ENCODE assay signal across 12 cellular contexts in the genomic region with DNA sequence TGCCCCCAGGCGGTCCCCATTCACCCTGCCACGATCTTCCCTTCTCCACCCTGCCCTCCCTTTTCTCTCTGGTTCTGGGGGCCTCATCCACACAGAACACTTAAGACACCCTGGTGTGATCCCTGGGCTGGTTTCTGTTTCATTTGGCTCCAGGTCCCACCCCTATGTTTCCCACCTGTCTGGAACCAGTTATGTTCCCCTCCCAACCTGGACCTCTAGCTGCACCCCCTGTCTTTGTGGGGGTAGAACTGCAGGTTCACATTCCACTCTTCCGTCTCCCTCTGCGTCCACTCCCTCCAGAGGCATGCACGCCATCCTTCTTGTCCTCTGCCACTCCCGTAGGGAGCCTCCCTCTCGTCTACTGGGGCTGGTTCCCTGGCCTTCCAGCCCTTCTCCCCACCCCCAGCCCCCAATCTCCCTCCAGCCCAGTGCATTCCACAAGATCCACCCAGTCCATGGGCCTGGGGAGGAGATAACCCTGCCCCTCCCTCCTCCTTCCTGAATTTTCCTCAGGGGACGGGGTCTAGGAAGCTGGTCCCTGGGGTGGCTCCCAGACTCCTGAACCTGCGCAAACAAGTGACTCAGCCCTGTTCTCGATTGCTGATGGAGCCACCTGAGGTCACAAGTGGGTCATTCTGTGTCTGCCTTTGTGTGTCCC.
DNase-seq lines count a peak whose midpoint lies in the region; ATAC-seq and TF ChIP-seq lines count a peak whose summit lies in the region.
"Had no signal": no experiment of that assay in that cellular context is flagged by ENCODE, and none has a peak within 500 bp of the region (broad histone marks: within the 10 kb centered on the region; RNA-seq: fewer than 3 reads in every experiment).

No MANE protein-coding gene starts in this region.

- H4K8ac ChIP-seq in mesenchymal stem cell (ENCODE audit: low read length), result no peak overlapping the region

- ATAC-seq in GM18519 (IDR thresholded peaks at IDR 0.05; ENCODE audit: low FRiP score, unreplicated experiment) (no peak), GM18907 (IDR thresholded peaks at IDR 0.05; ENCODE audit: unreplicated experiment) (no peak)

- H3K27ac ChIP-seq in MM.1S (ENCODE audit: low read length) (no peak overlapping the region), endodermal cell (ENCODE audit: low read depth, low read length) (no peak overlapping the region), mesenchymal stem cell (ENCODE audit: low read length, poor library complexity, severe bottlenecking) (no peak overlapping the region)

- WGBS in endodermal cell (ENCODE audit: insufficient coverage in 1 of 2, insufficient read length in 1 of 2), 2 experiments, result 74 to 92% methylated on average over 3 to 10 of the region's 10 CpGs
- WGBS in mesenchymal stem cell, result 88% methylated on average over 10 of the region's 10 CpGs

- H2BK120ac ChIP-seq in mesenchymal stem cell (ENCODE audit: low read depth, low read length), result no peak overlapping the region

- no peak overlapping the region for H3K4me3 Mint-ChIP-seq in endodermal cell
- H3K4me3 Mint-ChIP-seq in type B pancreatic cell, result peak overlapping the region; percentile 32

- no peak overlapping the region for H2BK15ac ChIP-seq in mesenchymal stem cell (ENCODE audit: low read depth, poor library complexity, severe bottlenecking)

- H3K14ac ChIP-seq in mesenchymal stem cell (ENCODE audit: low read length in 2 of 2), result no peak overlapping the region

- H3K9me2 ChIP-seq in MM.1S (replicated peaks; ENCODE audit: insufficient read depth, low read length), result no peaks in the 10 kb centered on the region

- H3K27ac Mint-ChIP-seq in endodermal cell (no peak overlapping the region), type B pancreatic cell (peak overlapping the region; percentile 90)

- peaks cover 19% of the 10 kb centered on the region for H3K4me1 ChIP-seq in MM.1S (ENCODE audit: low read length)
- no peaks in the 10 kb centered on the region for H3K4me1 ChIP-seq in endodermal cell (ENCODE audit: control insufficient read depth, insufficient read depth, low read length)
- peaks cover 46% of the 10 kb centered on the region for H3K4me1 ChIP-seq in mesenchymal stem cell (ENCODE audit: control insufficient read depth, insufficient read depth, low read depth, low read length)

- H3K27me3 Mint-ChIP-seq in endodermal cell (ENCODE audit: insufficient read depth) (peaks cover 13% of the 10 kb centered on the region), type B pancreatic cell (peaks cover 5% of the 10 kb centered on the region)

- peaks cover 21% of the 10 kb centered on the region for H3F3A ChIP-seq in MM.1S (ENCODE audit: insufficient read depth, low read length)

- H2AFZ ChIP-seq in MM.1S (ENCODE audit: low read length), result no peak overlapping the region
- no peak overlapping the region for H2AFZ ChIP-seq in mesenchymal stem cell (ENCODE audit: low read depth, low read length)

- no peak overlapping the region for H3K23ac ChIP-seq in mesenchymal stem cell (ENCODE audit: low read length in 2 of 2)

- H3K79me2 ChIP-seq in MM.1S (ENCODE audit: low read length), result no peaks in the 10 kb centered on the region

- H3K36me3 Mint-ChIP-seq in endodermal cell (ENCODE audit: low read depth) (no peaks in the 10 kb centered on the region), type B pancreatic cell (no peaks in the 10 kb centered on the region)

- H3K9me3 ChIP-seq in MM.1S (replicated peaks; ENCODE audit: insufficient read depth, low read length), result no peaks in the 10 kb centered on the region
- no peaks in the 10 kb centered on the region for H3K9me3 ChIP-seq in endodermal cell (ENCODE audit: control insufficient read depth, low read length)
- H3K9me3 ChIP-seq in mesenchymal stem cell (ENCODE audit: control insufficient read depth, low read length), result no peaks in the 10 kb centered on the region

- DNase-seq in MM.1S (no peak), endodermal cell (no peak), mesenchymal stem cell (no peak), type B pancreatic cell (ENCODE audit: extremely low spot score, unreplicated experiment) (no peak), globus pallidus (ENCODE audit: low spot score) (no peak), NCI-H1417 treated with DMSO at 0.1 percent for 48 hours (lab: John Stamatoyannopoulos, UW) (no peak)
- DNase-seq: activated gamma-delta T cell treated with Interleukin-2 at 50 U/mL for 16 hours, erythroblast, MV-4-11, OCI-M1 had no signal

- H3K9ac ChIP-seq in MM.1S (ENCODE audit: low read length), result no peak overlapping the region
- H3K9ac ChIP-seq in endodermal cell (ENCODE audit: extremely low read depth, low read length, poor library complexity, severe bottlenecking), result no peak overlapping the region
- H3K9ac ChIP-seq in mesenchymal stem cell (ENCODE audit: low read length), result no peak overlapping the region

- no peak overlapping the region for H3K4ac ChIP-seq in mesenchymal stem cell (ENCODE audit: low read depth in 1 of 2, low read length in 2 of 2)

- H4K20me1 ChIP-seq in MM.1S (ENCODE audit: insufficient read depth, low read length), result no peaks in the 10 kb centered on the region

- H4K91ac ChIP-seq in mesenchymal stem cell (ENCODE audit: low read length), result peak overlapping the region; percentile 11

- H3K79me1 ChIP-seq in mesenchymal stem cell (replicated peaks; ENCODE audit: low read length, poor library complexity, severe bottlenecking), result peaks cover 12% of the 10 kb centered on the region

- H3K9me3 Mint-ChIP-seq in endodermal cell, result no peaks in the 10 kb centered on the region
- no peaks in the 10 kb centered on the region for H3K9me3 Mint-ChIP-seq in type B pancreatic cell

- H3K36me3 ChIP-seq in MM.1S (replicated peaks; ENCODE audit: insufficient read depth, low read length), result no peaks in the 10 kb centered on the region
- no peaks in the 10 kb centered on the region for H3K36me3 ChIP-seq in endodermal cell (ENCODE audit: control insufficient read depth, insufficient read depth, low read length)
- peaks cover 5 to 13% of the 10 kb centered on the region in 2 experiments for H3K36me3 ChIP-seq in mesenchymal stem cell (ENCODE audit: control insufficient read depth in 1 of 2, insufficient read depth in 2 of 2, low read depth in 1 of 2, low read length in 2 of 2)

- TF ChIP-seq CTCF in MM.1S (IDR thresholded peaks at IDR 0.05; ENCODE audit: low read length) (peak; percentile 3; the same call in 1 of the 2 replicates), endodermal cell (conservative IDR thresholded peaks at IDR 0.05) (peak; percentile 41), type B pancreatic cell (conservative IDR thresholded peaks at IDR 0.05) (no peak)

- no peak overlapping the region for H3K4me2 ChIP-seq in MM.1S (ENCODE audit: low read depth, low read length)
- H3K4me2 ChIP-seq in mesenchymal stem cell (ENCODE audit: low read length, poor library complexity, severe bottlenecking), result no peak overlapping the region

- peak overlapping the region in 1 of 2 experiments; percentile 18 for H2BK12ac ChIP-seq in mesenchymal stem cell (ENCODE audit: low read length in 2 of 2)

- no peak overlapping the region for H3K18ac ChIP-seq in mesenchymal stem cell (ENCODE audit: low read depth in 1 of 2, low read length in 2 of 2)

- peak overlapping the region; percentile 65 for H2AK5ac ChIP-seq in mesenchymal stem cell (ENCODE audit: low read length, severe bottlenecking)

- H2BK5ac ChIP-seq in mesenchymal stem cell (ENCODE audit: low read depth, low read length, poor library complexity, severe bottlenecking), result no peak overlapping the region

- H3K4me3 ChIP-seq in MM.1S (ENCODE audit: low read length) (no peak overlapping the region), endodermal cell (ENCODE audit: low read length) (no peak overlapping the region), mesenchymal stem cell (ENCODE audit: insufficient read depth in 1 of 2, low read depth in 1 of 2, low read length in 2 of 2) (no peak overlapping the region)

- H3K4me1 Mint-ChIP-seq in endodermal cell (no peaks in the 10 kb centered on the region), type B pancreatic cell (ENCODE audit: unreplicated experiment) (peaks cover 39% of the 10 kb centered on the region)

- H3K27me3 ChIP-seq in MM.1S (replicated peaks; ENCODE audit: insufficient read depth, low read length) (no peaks in the 10 kb centered on the region), endodermal cell (ENCODE audit: control insufficient read depth, insufficient read depth, low read length, poor library complexity, severe bottlenecking) (no peaks in the 10 kb centered on the region), mesenchymal stem cell (ENCODE audit: control insufficient read depth in 1 of 2, insufficient read depth in 1 of 2, low read length in 2 of 2) (no peaks in the 10 kb centered on the region)
